ENCODE assay signal across 8 cellular contexts in genomic region chr2:39593439-39594393, GRCh38.
DNase-seq lines count a peak whose midpoint lies in the region; FAIRE-seq and TF ChIP-seq lines count a peak whose summit lies in the region.

No MANE protein-coding gene starts in this region.

- no peaks in the 10 kb centered on the region for H3K79me2 ChIP-seq in astrocyte (ENCODE audit: insufficient read depth, low read length)

- no peaks in the 10 kb centered on the region for H3K36me3 ChIP-seq in astrocyte (ENCODE audit: insufficient read depth, low read length)
- no peaks in the 10 kb centered on the region for H3K36me3 ChIP-seq in thyroid gland

- H3K9ac ChIP-seq in astrocyte (ENCODE audit: low read length): no peak overlapping the region

- H3K27ac Mint-ChIP-seq in astrocyte (ENCODE audit: unreplicated experiment): peak overlapping the region; percentile 75

- 65% methylated on average over 9 of the region's 9 CpGs for WGBS in thyroid gland, 2 donors

- H3K4me1 Mint-ChIP-seq in astrocyte (ENCODE audit: low read depth, unreplicated experiment): peaks cover 7% of the 10 kb centered on the region

- no peaks in the 10 kb centered on the region for H4K20me1 ChIP-seq in astrocyte (ENCODE audit: insufficient read depth, low read length)

- H3K36me3 Mint-ChIP-seq in astrocyte (ENCODE audit: low read depth, unreplicated experiment): peaks cover 6% of the 10 kb centered on the region

- H3K4me2 ChIP-seq in astrocyte (ENCODE audit: low read length): no peak overlapping the region

- no peak for TF ChIP-seq POLR2A in thyroid gland (IDR thresholded peaks at IDR 0.05)

- H3K4me3 Mint-ChIP-seq in astrocyte (ENCODE audit: unreplicated experiment): no peak overlapping the region

- H3K4me1 ChIP-seq in astrocyte (ENCODE audit: insufficient read depth, low read length): peaks cover 4% of the 10 kb centered on the region
- H3K4me1 ChIP-seq in thyroid gland: no peaks in the 10 kb centered on the region

- no peaks in the 10 kb centered on the region for H3K9me3 Mint-ChIP-seq in astrocyte (ENCODE audit: unreplicated experiment)

- H3K9me3 ChIP-seq in astrocyte (ENCODE audit: insufficient read depth, low read depth, low read length): no peaks in the 10 kb centered on the region
- H3K9me3 ChIP-seq in thyroid gland: no peaks in the 10 kb centered on the region

- intact Hi-C loops in thyroid gland (cut with DNase I): loop anchor here (10.0 kb wide), 2 partner anchors 101 to 141 kb away; no protein-coding TSS in a partner anchor

- H3K27ac ChIP-seq in astrocyte (ENCODE audit: low read depth, low read length): no peak overlapping the region
- H3K27ac ChIP-seq in thyroid gland: no peak overlapping the region

- FAIRE-seq in GM19239 (lab: Jason Lieb, UNC) (peak; percentile 39), astrocyte (lab: Jason Lieb, UNC) (peak; percentile 5)

- H3K27me3 Mint-ChIP-seq in astrocyte (ENCODE audit: low read depth, unreplicated experiment): no peaks in the 10 kb centered on the region

- peak overlapping the region; percentile 20 for H2AFZ ChIP-seq in astrocyte (ENCODE audit: low read depth, low read length)

- TF ChIP-seq CTCF in astrocyte (IDR thresholded peaks at IDR 0.05; ENCODE audit: insufficient read depth, low read depth, low read length): peak; percentile 62
- peak; percentile 16 to 79 (median 66) for TF ChIP-seq CTCF in thyroid gland (IDR thresholded peaks at IDR 0.05)

- H3K4me3 ChIP-seq in astrocyte (ENCODE audit: insufficient read depth, low read depth, low read length) (no peak overlapping the region), thyroid gland (replicated peaks in 1 of 3) (no peak overlapping the region)

- DNase-seq in AG08395 (ENCODE audit: low spot score) (peak; percentile 78), GM19239 (ENCODE audit: insufficient read length, low spot score) (no peak), NCI-H1930 (lab: John Stamatoyannopoulos, UW) (peak; percentile 0 to 13), astrocyte (ENCODE audit: low read depth) (peak; percentile 80), iPS DF 19.7 (ENCODE audit: low read depth, low spot score) (peak; percentile 70), thyroid gland (peak; percentile 54 to 61), GM19238 (ENCODE audit: insufficient read length, low spot score) (no peak)
- DNase-seq in activated CD8-positive, alpha-beta memory T cell treated with anti-CD3 and anti-CD28 coated beads for 24 hours: no peak

- no peaks in the 10 kb centered on the region for H3K27me3 ChIP-seq in astrocyte (ENCODE audit: insufficient read depth, low read length)
- no peaks in the 10 kb centered on the region for H3K27me3 ChIP-seq in thyroid gland

Comparison
In these comparisons a context has a peak if more than half of its experiments do, and no peak if none do; other contexts are left out.
1. DNase-seq: peak in AG08395 (single experiment), NCI-H1930 (2 of 2), astrocyte (single experiment), iPS DF 19.7 (single experiment) and thyroid gland (2 of 2); none in GM19239 (single experiment), activated CD8-positive, alpha-beta memory T cell treated with anti-CD3 and anti-CD28 coated beads for 24 hours (single experiment) and GM19238 (single experiment).